In the genomic region with DNA sequence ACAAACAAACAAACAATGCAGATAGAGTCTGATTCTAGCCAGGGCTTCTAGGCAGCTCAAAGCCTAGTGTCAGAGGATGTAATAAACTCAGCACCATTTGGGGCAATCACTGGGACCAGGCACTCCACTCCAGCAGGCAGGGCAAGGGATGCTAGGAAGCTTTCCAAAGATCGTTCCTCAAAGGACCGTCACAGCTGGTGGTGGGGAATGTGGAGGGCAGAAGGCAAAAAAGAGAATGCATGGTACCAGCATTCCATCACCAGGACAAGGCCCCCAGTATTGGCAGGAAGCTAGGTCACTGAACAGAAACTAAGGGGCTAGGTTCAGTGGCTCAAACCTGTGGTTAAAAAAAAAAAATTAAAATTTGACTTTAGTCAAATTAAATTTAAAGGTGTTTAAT, we compare ENCODE assay signal across 1 cellular context.
TF ChIP-seq lines count a peak whose summit lies in the region.

No MANE protein-coding gene starts in this region.

TF ChIP-seq in WTC11, 78 proteins besides CTCF, POLR2A, EP300 and RAD21 (continued from another document):
- TF ChIP-seq, protein P1, sequence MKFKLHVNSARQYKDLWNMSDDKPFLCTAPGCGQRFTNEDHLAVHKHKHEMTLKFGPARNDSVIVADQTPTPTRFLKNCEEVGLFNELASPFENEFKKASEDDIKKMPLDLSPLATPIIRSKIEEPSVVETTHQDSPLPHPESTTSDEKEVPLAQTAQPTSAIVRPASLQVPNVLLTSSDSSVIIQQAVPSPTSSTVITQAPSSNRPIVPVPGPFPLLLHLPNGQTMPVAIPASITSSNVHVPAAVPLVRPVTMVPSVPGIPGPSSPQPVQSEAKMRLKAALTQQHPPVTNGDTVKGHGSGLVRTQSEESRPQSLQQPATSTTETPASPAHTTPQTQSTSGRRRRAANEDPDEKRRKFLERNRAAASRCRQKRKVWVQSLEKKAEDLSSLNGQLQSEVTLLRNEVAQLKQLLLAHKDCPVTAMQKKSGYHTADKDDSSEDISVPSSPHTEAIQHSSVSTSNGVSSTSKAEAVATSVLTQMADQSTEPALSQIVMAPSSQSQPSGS (CRISPR knock-in tag; IDR thresholded peaks at IDR 0.05; ENCODE audit: borderline replicate concordance, low read depth) = no peak
- no peak for TF ChIP-seq CREB1 (CRISPR knock-in tag; IDR thresholded peaks at IDR 0.05)
- TF ChIP-seq ZBTB21 (CRISPR knock-in tag; IDR thresholded peaks at IDR 0.05; ENCODE audit: borderline replicate concordance) = no peak
- TF ChIP-seq NFYB (CRISPR knock-in tag; conservative IDR thresholded peaks at IDR 0.05; ENCODE audit: low read depth) = no peak
- no peak for TF ChIP-seq ELF4 (CRISPR knock-in tag; IDR thresholded peaks at IDR 0.05; ENCODE audit: low read depth)
- no peak for TF ChIP-seq TCF7 (CRISPR knock-in tag; IDR thresholded peaks at IDR 0.05; ENCODE audit: low read depth)
- TF ChIP-seq, protein P2, sequence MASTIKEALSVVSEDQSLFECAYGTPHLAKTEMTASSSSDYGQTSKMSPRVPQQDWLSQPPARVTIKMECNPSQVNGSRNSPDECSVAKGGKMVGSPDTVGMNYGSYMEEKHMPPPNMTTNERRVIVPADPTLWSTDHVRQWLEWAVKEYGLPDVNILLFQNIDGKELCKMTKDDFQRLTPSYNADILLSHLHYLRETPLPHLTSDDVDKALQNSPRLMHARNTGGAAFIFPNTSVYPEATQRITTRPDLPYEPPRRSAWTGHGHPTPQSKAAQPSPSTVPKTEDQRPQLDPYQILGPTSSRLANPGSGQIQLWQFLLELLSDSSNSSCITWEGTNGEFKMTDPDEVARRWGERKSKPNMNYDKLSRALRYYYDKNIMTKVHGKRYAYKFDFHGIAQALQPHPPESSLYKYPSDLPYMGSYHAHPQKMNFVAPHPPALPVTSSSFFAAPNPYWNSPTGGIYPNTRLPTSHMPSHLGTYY (CRISPR knock-in tag; IDR thresholded peaks at IDR 0.05) = no peak
- TF ChIP-seq, protein P3, sequence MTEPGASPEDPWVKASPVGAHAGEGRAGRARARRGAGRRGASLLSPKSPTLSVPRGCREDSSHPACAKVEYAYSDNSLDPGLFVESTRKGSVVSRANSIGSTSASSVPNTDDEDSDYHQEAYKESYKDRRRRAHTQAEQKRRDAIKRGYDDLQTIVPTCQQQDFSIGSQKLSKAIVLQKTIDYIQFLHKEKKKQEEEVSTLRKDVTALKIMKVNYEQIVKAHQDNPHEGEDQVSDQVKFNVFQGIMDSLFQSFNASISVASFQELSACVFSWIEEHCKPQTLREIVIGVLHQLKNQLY (CRISPR knock-in tag; IDR thresholded peaks at IDR 0.05) = no peak
